ENCODE assay signal across 16 cellular contexts in the genomic region with DNA sequence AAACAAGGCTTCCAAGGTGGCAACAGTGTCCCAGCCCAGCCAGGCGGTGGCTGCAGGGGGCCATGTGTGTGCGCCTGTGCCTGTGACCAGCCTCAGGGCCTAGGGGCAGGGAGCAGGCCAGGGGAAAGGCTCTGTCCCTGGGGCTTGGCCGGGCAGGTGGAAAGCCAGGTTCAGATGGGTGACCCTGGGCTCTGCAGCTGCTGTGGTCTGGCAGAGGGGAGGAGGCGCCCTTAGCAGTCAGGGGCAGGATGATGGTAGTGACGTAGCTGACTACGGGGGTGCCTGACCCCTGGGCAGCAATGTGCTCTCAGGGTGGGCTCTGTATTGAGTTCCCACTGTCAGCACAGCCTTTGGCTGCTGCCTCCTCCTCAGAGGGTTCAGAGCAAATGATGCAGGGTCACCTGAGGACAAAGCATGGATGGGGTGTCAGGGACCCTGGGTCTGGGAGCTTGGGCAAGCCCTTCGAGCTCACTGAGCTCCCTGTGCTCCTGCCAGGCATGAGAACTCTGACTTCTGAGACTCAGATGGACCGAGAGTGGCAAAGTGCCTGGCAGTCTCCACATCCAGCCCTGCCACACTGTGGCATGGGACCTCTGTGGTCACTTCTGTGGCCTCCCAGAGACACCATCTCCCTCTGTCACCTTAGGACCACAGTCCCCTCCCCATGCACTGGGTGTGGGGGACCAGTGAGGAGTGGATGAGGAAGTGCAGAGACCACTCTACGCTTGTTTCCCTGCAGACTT. TPM values are rescaled to one million over a fixed set of nuclear protein-coding genes. Genes with fewer than 3 reads are reported as not detected.
DNase-seq lines count a peak whose midpoint lies in the region; ATAC-seq, FAIRE-seq and TF ChIP-seq lines count a peak whose summit lies in the region.
"Had no signal": no experiment of that assay in that cellular context is flagged by ENCODE, and none has a peak within 500 bp of the region (broad histone marks: within the 10 kb centered on the region; RNA-seq: fewer than 3 reads in every experiment).

No MANE protein-coding gene starts in this region.

- peak overlapping the region; percentile 95 to 98 (median 97) for H3K27ac Mint-ChIP-seq in CD4-positive, CD25-positive, alpha-beta regulatory T cell
- H3K27ac Mint-ChIP-seq in activated CD8-positive, alpha-beta T cell treated with anti-CD3 and anti-CD28 coated beads, Interleukin-2, amount 10 ng/mL, durations not matched to agents 7 days and 5 days: peak overlapping the region; percentile 86
- no peak overlapping the region for H3K27ac Mint-ChIP-seq in glutamatergic neuron (ENCODE audit: unreplicated experiment)

- no peaks in the 10 kb centered on the region for H3K9me3 Mint-ChIP-seq in CD4-positive, CD25-positive, alpha-beta regulatory T cell
- no peaks in the 10 kb centered on the region for H3K9me3 Mint-ChIP-seq in activated CD8-positive, alpha-beta T cell treated with anti-CD3 and anti-CD28 coated beads, Interleukin-2, amount 10 ng/mL, durations not matched to agents 7 days and 5 days (ENCODE audit: insufficient read depth)
- H3K9me3 Mint-ChIP-seq in glutamatergic neuron (ENCODE audit: unreplicated experiment): peaks cover 3% of the 10 kb centered on the region

- TF ChIP-seq POLR2A in GM12892 (IDR thresholded peaks at IDR 0.05; ENCODE audit: low read depth, low read length): no peak

- no peaks in the 10 kb centered on the region for H3K36me3 Mint-ChIP-seq in CD4-positive, CD25-positive, alpha-beta regulatory T cell
- H3K36me3 Mint-ChIP-seq in activated CD8-positive, alpha-beta T cell treated with anti-CD3 and anti-CD28 coated beads, Interleukin-2, amount 10 ng/mL, durations not matched to agents 7 days and 5 days (ENCODE audit: low read depth): peaks cover 13% of the 10 kb centered on the region
- no peaks in the 10 kb centered on the region for H3K36me3 Mint-ChIP-seq in glutamatergic neuron (ENCODE audit: unreplicated experiment)

- no peak for ATAC-seq in CD4-positive, CD25-positive, alpha-beta regulatory T cell (ENCODE audit: low read depth in 2 of 2)
- peak; percentile 16 for ATAC-seq in activated CD8-positive, alpha-beta T cell treated with anti-CD3 and anti-CD28 coated beads, Interleukin-2, amount 10 ng/mL, durations not matched to agents 7 days and 5 days
- ATAC-seq: psoas muscle, upper lobe of right lung had no signal

- no peaks in the 10 kb centered on the region for H3K27me3 ChIP-seq in BLaER1 treated with 17β-estradiol and CSF1 and Interleukin-3, amounts not matched to agents 10 nM and 100 nM
- H3K27me3 ChIP-seq in CD4-positive, CD25-positive, alpha-beta regulatory T cell (ENCODE audit: control insufficient read depth, insufficient read depth, low read length): no peaks in the 10 kb centered on the region
- H3K27me3 ChIP-seq: upper lobe of right lung had no signal

- peak overlapping the region in 10 of 11 experiments; percentile 14 to 64 (median 48); a peak in 18 of 22 replicates for H3K9ac ChIP-seq in BLaER1 treated with 17β-estradiol and CSF1 and Interleukin-3, amounts not matched to agents 10 nM and 100 nM

- peaks cover 0 to 15% (median 5%) of the 10 kb centered on the region in 11 experiments; a peak in 4 of 22 replicates for H3K36me3 ChIP-seq in BLaER1 treated with 17β-estradiol and CSF1 and Interleukin-3, amounts not matched to agents 10 nM and 100 nM
- H3K36me3 ChIP-seq in CD4-positive, CD25-positive, alpha-beta regulatory T cell (ENCODE audit: control insufficient read depth, insufficient read depth, low read length): no peaks in the 10 kb centered on the region
- H3K36me3 ChIP-seq: upper lobe of right lung had no signal

- peak overlapping the region; percentile 51 to 96 (median 88) for H3K4me2 ChIP-seq in BLaER1 treated with 17β-estradiol and CSF1 and Interleukin-3, amounts not matched to agents 10 nM and 100 nM

- peak overlapping the region in 10 of 11 experiments; percentile 10 to 100 (median 97); a peak in 19 of 22 replicates for H3K27ac ChIP-seq in BLaER1 treated with 17β-estradiol and CSF1 and Interleukin-3, amounts not matched to agents 10 nM and 100 nM
- H3K27ac ChIP-seq in CD4-positive, CD25-positive, alpha-beta regulatory T cell (ENCODE audit: insufficient read depth, low read length, poor library complexity, severe bottlenecking): peak overlapping the region; percentile 85
- H3K27ac ChIP-seq: psoas muscle, upper lobe of right lung had no signal

- peaks cover 0 to 7% (median 0%) of the 10 kb centered on the region in 11 experiments; a peak in 5 of 22 replicates for H4K20me1 ChIP-seq in BLaER1 treated with 17β-estradiol and CSF1 and Interleukin-3, amounts not matched to agents 10 nM and 100 nM

- no peak for FAIRE-seq in GM12892 (lab: Jason Lieb, UNC)

- TF ChIP-seq CTCF in glutamatergic neuron (IDR thresholded peaks at IDR 0.05; ENCODE audit: partially characterized antibody, unreplicated experiment): no peak

- peaks cover 6 to 69% (median 32%) of the 10 kb centered on the region in 4 donors for H3K4me1 Mint-ChIP-seq in CD4-positive, CD25-positive, alpha-beta regulatory T cell
- H3K4me1 Mint-ChIP-seq in activated CD8-positive, alpha-beta T cell treated with anti-CD3 and anti-CD28 coated beads, Interleukin-2, amount 10 ng/mL, durations not matched to agents 7 days and 5 days (ENCODE audit: low read depth): peaks cover 74% of the 10 kb centered on the region
- no peaks in the 10 kb centered on the region for H3K4me1 Mint-ChIP-seq in glutamatergic neuron (ENCODE audit: low read depth, unreplicated experiment)

- H3K4me3 ChIP-seq in BLaER1 treated with 17β-estradiol and CSF1 and Interleukin-3, amounts not matched to agents 10 nM and 100 nM: no peak overlapping the region
- peak overlapping the region; percentile 11 for H3K4me3 ChIP-seq in CD4-positive, CD25-positive, alpha-beta regulatory T cell (ENCODE audit: low read depth, low read length)
- H3K4me3 ChIP-seq: psoas muscle, upper lobe of right lung had no signal

- no peaks in the 10 kb centered on the region for H3K27me3 Mint-ChIP-seq in CD4-positive, CD25-positive, alpha-beta regulatory T cell
- H3K27me3 Mint-ChIP-seq in activated CD8-positive, alpha-beta T cell treated with anti-CD3 and anti-CD28 coated beads, Interleukin-2, amount 10 ng/mL, durations not matched to agents 7 days and 5 days (ENCODE audit: low read depth): no peaks in the 10 kb centered on the region
- no peaks in the 10 kb centered on the region for H3K27me3 Mint-ChIP-seq in glutamatergic neuron (ENCODE audit: unreplicated experiment)

- CTCF ChIA-PET in activated CD8-positive, alpha-beta T cell treated with anti-CD3 and anti-CD28 coated beads, Interleukin-2, amount 10 ng/mL, durations not matched to agents 7 days and 5 days (lab: Charles Lee): interaction anchor here (0.6 to 10.0 kb wide), 13 partner anchors 12 to 397 kb away, joined by 3 to 99 read pairs (median 3); a partner anchor contains a TSS

- H3K9me3 ChIP-seq in BLaER1 treated with 17β-estradiol and CSF1 and Interleukin-3, amounts not matched to agents 10 nM and 100 nM (replicated peaks in 1 of 11): no peaks in the 10 kb centered on the region
- H3K9me3 ChIP-seq in CD4-positive, CD25-positive, alpha-beta regulatory T cell (ENCODE audit: control insufficient read depth in 2 of 2, low read length in 2 of 2): no peaks in the 10 kb centered on the region
- H3K9me3 ChIP-seq: psoas muscle, upper lobe of right lung had no signal

- peaks cover 88 to 99% (median 95%) of the 10 kb centered on the region in 10 experiments for H3K4me1 ChIP-seq in BLaER1 treated with 17β-estradiol and CSF1 and Interleukin-3, amounts not matched to agents 10 nM and 100 nM
- peaks cover 70% of the 10 kb centered on the region for H3K4me1 ChIP-seq in CD4-positive, CD25-positive, alpha-beta regulatory T cell (ENCODE audit: control insufficient read depth, insufficient read depth, low read length, poor library complexity, severe bottlenecking)
- H3K4me1 ChIP-seq: upper lobe of right lung had no signal

- DNase-seq in CD4-positive, CD25-positive, alpha-beta regulatory T cell: no peak
- no peak for DNase-seq in activated CD8-positive, alpha-beta T cell treated with anti-CD3 and anti-CD28 coated beads, Interleukin-2, amount 10 ng/mL, durations not matched to agents 7 days and 5 days
- peak; percentile 20 for DNase-seq in myocyte (ENCODE audit: low read depth)
- DNase-seq in ecto neural progenitor cell (ENCODE audit: low spot score): no peak
- DNase-seq in glutamatergic neuron: no peak
- no peak for DNase-seq in SIG-M5 treated with dmso at 0.1 percent for 504 hours (lab: John Stamatoyannopoulos, UW; ENCODE audit: unreplicated experiment)
- no peak for DNase-seq in GM12892 (ENCODE audit: insufficient read length)
- DNase-seq: amniotic stem cell, C1 segment of cervical spinal cord, NCI-H2029, T-helper 9 cell, upper lobe of right lung had no signal

- POLR2A ChIA-PET in activated CD8-positive, alpha-beta T cell treated with anti-CD3 and anti-CD28 coated beads, Interleukin-2, amount 10 ng/mL, durations not matched to agents 7 days and 5 days (lab: Charles Lee): interaction anchor here (0.7 to 4.3 kb wide), 2 partner anchors 13 to 229 kb away, joined by 3 to 48 read pairs; a partner anchor contains a TSS

- peak overlapping the region in 3 of 4 donors; percentile 76 to 84 (median 81) for H3K4me3 Mint-ChIP-seq in CD4-positive, CD25-positive, alpha-beta regulatory T cell
- peak overlapping the region; percentile 61 for H3K4me3 Mint-ChIP-seq in activated CD8-positive, alpha-beta T cell treated with anti-CD3 and anti-CD28 coated beads, Interleukin-2, amount 10 ng/mL, durations not matched to agents 7 days and 5 days
- no peak overlapping the region for H3K4me3 Mint-ChIP-seq in glutamatergic neuron (ENCODE audit: unreplicated experiment)

RNA-seq across cellular contexts. Expression of a gene that starts 56.6 kb away (rescaled TPM):
- total RNA-seq in CD4-positive, CD25-positive, alpha-beta regulatory T cell: not detected
- not detected for polyA plus RNA-seq in CD4-positive, CD25-positive, alpha-beta regulatory T cell
- total RNA-seq in activated CD8-positive, alpha-beta T cell treated with anti-CD3 and anti-CD28 coated beads, Interleukin-2, amount 10 ng/mL, durations not matched to agents 7 days and 5 days: not detected
- total RNA-seq in myocyte (not detected in 2 replicates), glutamatergic neuron (ENCODE audit: unreplicated experiment) (0.34 TPM)
- polyA plus RNA-seq in myocyte (2012): not detected
- polyA plus RNA-seq in GM12892 (2012; ENCODE audit: missing spikeins): 0.59 TPM
- total RNA-seq: psoas muscle, RPMI7951 had no signal
- polyA plus RNA-seq: esophagus, psoas muscle had no signal
